24 cellular contexts compared by ENCODE assay signal in genomic region chr9:108109927-108110326, GRCh38.
DNase-seq lines count a peak whose midpoint lies in the region; ATAC-seq, FAIRE-seq and TF ChIP-seq lines count a peak whose summit lies in the region.
"Had no signal": no experiment of that assay in that cellular context is flagged by ENCODE, and none has a peak within 500 bp of the region (broad histone marks: within the 10 kb centered on the region; RNA-seq: fewer than 3 reads in every experiment).

No MANE protein-coding gene starts in this region.

- FAIRE-seq in K562 (lab: Jason Lieb, UNC) = no peak
- peak; percentile 64 for FAIRE-seq in keratinocyte (lab: Jason Lieb, UNC)
- FAIRE-seq: A204.1, D721Med, GM12878, GM19239, H54 had no signal

- 10 to 19% methylated on average over 1 of the region's 1 CpG for WGBS in GM23248 (ENCODE audit: low coverage in 1 of 2, low lambda C conversion rate in 2 of 2, missing lambda C conversion rate in 2 of 2), 2 experiments
- WGBS in K562 (ENCODE audit: insufficient coverage, low coverage, missing lambda C conversion rate) = 4% methylated on average over 1 of the region's 1 CpG

- TF ChIP-seq CTCF in K562 (IDR thresholded peaks at IDR 0.05 in 2 of 3, conservative IDR thresholded peaks at IDR 0.05 in 1 of 3; ENCODE audit: insufficient read depth in 2 of 3, low read depth in 1 of 3, low read length in 3 of 3) (no peak), keratinocyte (optimal IDR thresholded peaks at IDR 0.05 in 1 of 3, IDR thresholded peaks at IDR 0.05 in 1 of 3, conservative IDR thresholded peaks at IDR 0.05 in 1 of 3; ENCODE audit: extremely low read depth in 1 of 3, insufficient read depth in 2 of 3, low read length in 3 of 3) (no peak), GM20000 (IDR thresholded peaks at IDR 0.05; ENCODE audit: extremely low read depth, missing control alignments) (no peak)

- TF ChIP-seq RAD21 in K562 (CRISPR knock-in tag; conservative IDR thresholded peaks at IDR 0.05 in 1 of 2, IDR thresholded peaks at IDR 0.05 in 1 of 2) = no peak

- H3K4me1 Mint-ChIP-seq in CD8-positive, alpha-beta memory T cell = no peaks in the 10 kb centered on the region
- no peaks in the 10 kb centered on the region for H3K4me1 Mint-ChIP-seq in activated T-helper 17 cell treated with anti-CD3 and anti-CD28 coated beads, Interleukin-2, amount 50 U/mL, for 72 hours
- H3K4me1 Mint-ChIP-seq: B cell; CD4-positive, CD25-positive, alpha-beta regulatory T cell had no signal

- H3K36me3 ChIP-seq in GM23248 (ENCODE audit: low read depth) (no peaks in the 10 kb centered on the region), K562 (ENCODE audit: control insufficient read depth, insufficient read depth, low read length) (no peaks in the 10 kb centered on the region), keratinocyte (ENCODE audit: control insufficient read depth in 2 of 2, extremely low read depth in 1 of 2, insufficient read depth in 2 of 2, low read length in 2 of 2) (no peaks in the 10 kb centered on the region)
- H3K36me3 ChIP-seq in CD8-positive, alpha-beta memory T cell (ENCODE audit: insufficient read depth, low read length) = no peaks in the 10 kb centered on the region
- H3K36me3 ChIP-seq: BLaER1, HAP-1 had no signal

- no peaks in the 10 kb centered on the region for H3K27me3 Mint-ChIP-seq in CD8-positive, alpha-beta memory T cell
- H3K27me3 Mint-ChIP-seq in activated T-helper 17 cell treated with anti-CD3 and anti-CD28 coated beads, Interleukin-2, amount 50 U/mL, for 72 hours = no peaks in the 10 kb centered on the region
- H3K27me3 Mint-ChIP-seq: B cell; CD4-positive, CD25-positive, alpha-beta regulatory T cell had no signal

- H3K9me3 ChIP-seq in GM23248 (ENCODE audit: low read depth) = no peaks in the 10 kb centered on the region
- H3K9me3 ChIP-seq in K562 (replicated peaks; ENCODE audit: control insufficient read depth, insufficient read depth, low read depth, low read length) = no peaks in the 10 kb centered on the region
- no peaks in the 10 kb centered on the region for H3K9me3 ChIP-seq in keratinocyte (ENCODE audit: control insufficient read depth, low read depth, low read length)
- H3K9me3 ChIP-seq in CD8-positive, alpha-beta memory T cell (ENCODE audit: low read length) = no peaks in the 10 kb centered on the region
- H3K9me3 ChIP-seq: BLaER1, HAP-1 had no signal

- no TSS peak for BruUV-seq in K562 (replicated peaks; lab: Mats Ljungman, UMichigan)

- ATAC-seq in K562 = peak; percentile 42
- no peak for ATAC-seq in activated T-helper 17 cell treated with anti-CD3 and anti-CD28 coated beads, Interleukin-2, amount 50 U/mL, for 72 hours (replicated peaks)
- ATAC-seq: CD8-positive, alpha-beta T cell; GM12878 had no signal

- H3K27ac ChIP-seq in GM23248 (peak overlapping the region; percentile 30; the same call in 1 of the 2 replicates), K562 (ENCODE audit: extremely low read depth, low read depth, low read length) (no peak overlapping the region), keratinocyte (ENCODE audit: control insufficient read depth, insufficient read depth, low read length) (no peak overlapping the region)
- no peak overlapping the region for H3K27ac ChIP-seq in CD8-positive, alpha-beta memory T cell (ENCODE audit: low read depth, low read length)
- H3K27ac ChIP-seq: 22Rv1, BLaER1, C4-2B had no signal

- H3K9me2 ChIP-seq in GM23248 (ENCODE audit: insufficient read depth) = no peaks in the 10 kb centered on the region

- H3K9me3 Mint-ChIP-seq in CD8-positive, alpha-beta memory T cell = peaks cover 0 to 10% (median 3%) of the 10 kb centered on the region in 5 donors
- no peaks in the 10 kb centered on the region for H3K9me3 Mint-ChIP-seq in activated T-helper 17 cell treated with anti-CD3 and anti-CD28 coated beads, Interleukin-2, amount 50 U/mL, for 72 hours
- H3K9me3 Mint-ChIP-seq: CD8-positive, alpha-beta T cell; HFFc6 had no signal

- peaks cover 29% of the 10 kb centered on the region for H3K4me1 ChIP-seq in GM23248 (ENCODE audit: insufficient read depth)
- peaks cover 3 to 46% of the 10 kb centered on the region in 2 experiments; a peak in 4 of 5 replicates for H3K4me1 ChIP-seq in K562 (replicated peaks in 1 of 2; ENCODE audit: control insufficient read depth in 2 of 2, insufficient read depth in 2 of 2, low read length in 2 of 2)
- H3K4me1 ChIP-seq in keratinocyte (ENCODE audit: control insufficient read depth, extremely low read depth, insufficient read depth, low read length) = peaks cover 8% of the 10 kb centered on the region
- H3K4me1 ChIP-seq in CD8-positive, alpha-beta memory T cell (ENCODE audit: insufficient read depth, low read length) = no peaks in the 10 kb centered on the region
- H3K4me1 ChIP-seq: BLaER1 had no signal

- H3K9ac ChIP-seq in GM23248 (no peak overlapping the region), K562 (ENCODE audit: insufficient read depth in 1 of 2, low read depth in 2 of 2, low read length in 2 of 2) (no peak overlapping the region), keratinocyte (ENCODE audit: control insufficient read depth, extremely low read depth, insufficient read depth, low read length) (no peak overlapping the region)
- H3K9ac ChIP-seq: BLaER1 had no signal

- H3K79me2 ChIP-seq in GM23248 (ENCODE audit: insufficient read depth) (no peaks in the 10 kb centered on the region), K562 (ENCODE audit: control insufficient read depth, insufficient read depth, low read length) (no peaks in the 10 kb centered on the region), keratinocyte (ENCODE audit: control insufficient read depth, insufficient read depth, low read length) (no peaks in the 10 kb centered on the region)

- TF ChIP-seq POLR2A in K562 (conservative IDR thresholded peaks at IDR 0.05) = no peak

- H4K20me1 ChIP-seq in GM23248 (ENCODE audit: insufficient read depth) (no peaks in the 10 kb centered on the region), K562 (replicated peaks; ENCODE audit: control insufficient read depth, insufficient read depth, low read length) (no peaks in the 10 kb centered on the region), keratinocyte (ENCODE audit: control insufficient read depth, extremely low read depth, insufficient read depth, low read length) (no peaks in the 10 kb centered on the region)
- H4K20me1 ChIP-seq: BLaER1 had no signal

- peak; percentile 52 for DNase-seq in GM23248
- peak in 2 of 4 experiments; percentile 22 to 27 for DNase-seq in K562 (ENCODE audit: extremely low read depth in 1 of 4, low spot score in 3 of 4)
- DNase-seq in keratinocyte (ENCODE audit: low read depth, low spot score) = no peak
- no peak for DNase-seq in CD8-positive, alpha-beta memory T cell
- DNase-seq in GM20000 (ENCODE audit: low spot score) = no peak
- DNase-seq: CD4-positive, CD25-positive, alpha-beta regulatory T cell; CD8-positive, alpha-beta T cell; DMS 273 treated with DMSO at 0.1 percent for 48 hours; DMS79; EL; GDM1; GOT3; HFFc6 had no signal

- H3K4me3 ChIP-seq in GM23248 = no peak overlapping the region
- no peak overlapping the region for H3K4me3 ChIP-seq in K562
- H3K4me3 ChIP-seq in keratinocyte (ENCODE audit: control insufficient read depth in 2 of 3, extremely low read depth in 1 of 3, insufficient read depth in 2 of 3, low read depth in 1 of 3, low read length in 3 of 3) = no peak overlapping the region
- H3K4me3 ChIP-seq in CD8-positive, alpha-beta memory T cell (ENCODE audit: low read length) = no peak overlapping the region
- H3K4me3 ChIP-seq: BLaER1, GM12878, HAP-1 had no signal

- dilution Hi-C loops in keratinocyte (cut with MboI; ENCODE audit: extremely low pct_ligation_motif_present, low sequenced_read_pairs) = no loop called here

- H3K9me1 ChIP-seq in K562 (ENCODE audit: control insufficient read depth, insufficient read depth, low read length) = no peaks in the 10 kb centered on the region
- H3K9me1 ChIP-seq in keratinocyte (ENCODE audit: control insufficient read depth, extremely low read depth, insufficient read depth, low read length) = no peaks in the 10 kb centered on the region

- no peak overlapping the region for H3K4me3 Mint-ChIP-seq in CD8-positive, alpha-beta memory T cell
- no peak overlapping the region for H3K4me3 Mint-ChIP-seq in activated T-helper 17 cell treated with anti-CD3 and anti-CD28 coated beads, Interleukin-2, amount 50 U/mL, for 72 hours
- H3K4me3 Mint-ChIP-seq: B cell; CD4-positive, CD25-positive, alpha-beta regulatory T cell; CD8-positive, alpha-beta T cell; HFFc6 had no signal

- peaks cover 27% of the 10 kb centered on the region for H3F3A ChIP-seq in GM23248 (ENCODE audit: insufficient read depth)

- in situ Hi-C loops in GM23248 (cut with MboI) = no loop called here
- in situ Hi-C loops in K562 (cut with MboI) = no loop called here

- no peak for TF ChIP-seq EP300 in K562 (IDR thresholded peaks at IDR 0.05; ENCODE audit: low read length)

- CTCF ChIA-PET in K562 (lab: Yijun Ruan, JAX; ENCODE audit: low intra/inter-chr PET ratio) = no interaction called here
- CTCF ChIA-PET in CD8-positive, alpha-beta memory T cell (lab: Charles Lee) = no interaction called here

- no peaks in the 10 kb centered on the region for H3K27me3 ChIP-seq in GM23248 (replicated peaks; ENCODE audit: insufficient read depth)
- no peaks in the 10 kb centered on the region for H3K27me3 ChIP-seq in K562 (ENCODE audit: control insufficient read depth in 2 of 2, insufficient read depth in 2 of 2, low read length in 2 of 2)
- no peaks in the 10 kb centered on the region for H3K27me3 ChIP-seq in keratinocyte (ENCODE audit: control insufficient read depth, extremely low read depth, insufficient read depth, low read length)
- H3K27me3 ChIP-seq in CD8-positive, alpha-beta memory T cell (ENCODE audit: insufficient read depth, low read length, poor library complexity, severe bottlenecking) = no peaks in the 10 kb centered on the region
- H3K27me3 ChIP-seq: BLaER1 had no signal

- no peaks in the 10 kb centered on the region for H3K36me3 Mint-ChIP-seq in CD8-positive, alpha-beta memory T cell
- H3K36me3 Mint-ChIP-seq in activated T-helper 17 cell treated with anti-CD3 and anti-CD28 coated beads, Interleukin-2, amount 50 U/mL, for 72 hours (ENCODE audit: low read depth) = no peaks in the 10 kb centered on the region
- H3K36me3 Mint-ChIP-seq: CD4-positive, CD25-positive, alpha-beta regulatory T cell; CD8-positive, alpha-beta T cell had no signal

- H2AFZ ChIP-seq in GM23248 (no peak overlapping the region), K562 (ENCODE audit: low read depth, low read length) (no peak overlapping the region), keratinocyte (ENCODE audit: control insufficient read depth, low read length) (no peak overlapping the region)

- H3K4me2 ChIP-seq in GM23248 (ENCODE audit: unreplicated experiment) (no peak overlapping the region), K562 (ENCODE audit: insufficient read depth, low read length) (peak overlapping the region; percentile 9; the same call in 1 of the 2 replicates), keratinocyte (ENCODE audit: control insufficient read depth, extremely low read depth, insufficient read depth, low read depth, low read length) (no peak overlapping the region)
- H3K4me2 ChIP-seq: BLaER1 had no signal

- POLR2A ChIA-PET in K562 (lab: Yijun Ruan, JAX) = interaction anchor here (0.6 kb wide), 1 partner anchor 470 kb away, joined by 3 read pairs; no protein-coding TSS in a partner anchor
- POLR2A ChIA-PET in CD8-positive, alpha-beta memory T cell (lab: Charles Lee) = no interaction called here

- intact Hi-C loops in K562 (cut with micrococcal nuclease) = loop anchor here (5.0 kb wide), 1 partner anchor 53 kb away; no protein-coding TSS in a partner anchor

- no peak overlapping the region for H3K27ac Mint-ChIP-seq in CD8-positive, alpha-beta memory T cell
- no peak overlapping the region for H3K27ac Mint-ChIP-seq in activated T-helper 17 cell treated with anti-CD3 and anti-CD28 coated beads, Interleukin-2, amount 50 U/mL, for 72 hours
- H3K27ac Mint-ChIP-seq: B cell; CD4-positive, CD25-positive, alpha-beta regulatory T cell; CD8-positive, alpha-beta T cell; HFFc6 had no signal
